Comparison of ENCODE assay signal across 1 cellular context in the genomic region with DNA sequence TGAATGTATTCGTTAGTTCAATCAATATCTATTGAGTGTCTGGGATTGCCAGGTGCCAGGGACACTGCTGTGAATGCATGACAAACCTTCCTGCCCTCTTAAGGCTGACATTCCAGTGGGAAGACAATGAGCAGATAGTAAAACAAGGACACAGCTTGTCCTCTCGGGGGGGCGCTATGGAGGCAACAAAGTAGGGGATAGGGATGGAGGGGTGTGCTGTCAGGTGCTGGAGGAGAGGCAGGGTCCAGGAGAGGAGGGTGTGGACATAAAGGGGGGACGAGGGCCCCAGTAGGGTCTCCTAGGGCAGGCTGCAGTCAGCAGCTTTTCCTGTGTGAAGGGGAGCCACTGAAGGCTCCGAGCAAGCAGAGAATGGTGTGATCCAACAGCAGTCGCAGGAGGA.
TF ChIP-seq lines count a peak whose summit lies in the region.

No MANE protein-coding gene starts in this region.

TF ChIP-seq in GM23338, 12 proteins besides CTCF, POLR2A, EP300 and RAD21 (continued from another document):
- TF ChIP-seq, protein P1, sequence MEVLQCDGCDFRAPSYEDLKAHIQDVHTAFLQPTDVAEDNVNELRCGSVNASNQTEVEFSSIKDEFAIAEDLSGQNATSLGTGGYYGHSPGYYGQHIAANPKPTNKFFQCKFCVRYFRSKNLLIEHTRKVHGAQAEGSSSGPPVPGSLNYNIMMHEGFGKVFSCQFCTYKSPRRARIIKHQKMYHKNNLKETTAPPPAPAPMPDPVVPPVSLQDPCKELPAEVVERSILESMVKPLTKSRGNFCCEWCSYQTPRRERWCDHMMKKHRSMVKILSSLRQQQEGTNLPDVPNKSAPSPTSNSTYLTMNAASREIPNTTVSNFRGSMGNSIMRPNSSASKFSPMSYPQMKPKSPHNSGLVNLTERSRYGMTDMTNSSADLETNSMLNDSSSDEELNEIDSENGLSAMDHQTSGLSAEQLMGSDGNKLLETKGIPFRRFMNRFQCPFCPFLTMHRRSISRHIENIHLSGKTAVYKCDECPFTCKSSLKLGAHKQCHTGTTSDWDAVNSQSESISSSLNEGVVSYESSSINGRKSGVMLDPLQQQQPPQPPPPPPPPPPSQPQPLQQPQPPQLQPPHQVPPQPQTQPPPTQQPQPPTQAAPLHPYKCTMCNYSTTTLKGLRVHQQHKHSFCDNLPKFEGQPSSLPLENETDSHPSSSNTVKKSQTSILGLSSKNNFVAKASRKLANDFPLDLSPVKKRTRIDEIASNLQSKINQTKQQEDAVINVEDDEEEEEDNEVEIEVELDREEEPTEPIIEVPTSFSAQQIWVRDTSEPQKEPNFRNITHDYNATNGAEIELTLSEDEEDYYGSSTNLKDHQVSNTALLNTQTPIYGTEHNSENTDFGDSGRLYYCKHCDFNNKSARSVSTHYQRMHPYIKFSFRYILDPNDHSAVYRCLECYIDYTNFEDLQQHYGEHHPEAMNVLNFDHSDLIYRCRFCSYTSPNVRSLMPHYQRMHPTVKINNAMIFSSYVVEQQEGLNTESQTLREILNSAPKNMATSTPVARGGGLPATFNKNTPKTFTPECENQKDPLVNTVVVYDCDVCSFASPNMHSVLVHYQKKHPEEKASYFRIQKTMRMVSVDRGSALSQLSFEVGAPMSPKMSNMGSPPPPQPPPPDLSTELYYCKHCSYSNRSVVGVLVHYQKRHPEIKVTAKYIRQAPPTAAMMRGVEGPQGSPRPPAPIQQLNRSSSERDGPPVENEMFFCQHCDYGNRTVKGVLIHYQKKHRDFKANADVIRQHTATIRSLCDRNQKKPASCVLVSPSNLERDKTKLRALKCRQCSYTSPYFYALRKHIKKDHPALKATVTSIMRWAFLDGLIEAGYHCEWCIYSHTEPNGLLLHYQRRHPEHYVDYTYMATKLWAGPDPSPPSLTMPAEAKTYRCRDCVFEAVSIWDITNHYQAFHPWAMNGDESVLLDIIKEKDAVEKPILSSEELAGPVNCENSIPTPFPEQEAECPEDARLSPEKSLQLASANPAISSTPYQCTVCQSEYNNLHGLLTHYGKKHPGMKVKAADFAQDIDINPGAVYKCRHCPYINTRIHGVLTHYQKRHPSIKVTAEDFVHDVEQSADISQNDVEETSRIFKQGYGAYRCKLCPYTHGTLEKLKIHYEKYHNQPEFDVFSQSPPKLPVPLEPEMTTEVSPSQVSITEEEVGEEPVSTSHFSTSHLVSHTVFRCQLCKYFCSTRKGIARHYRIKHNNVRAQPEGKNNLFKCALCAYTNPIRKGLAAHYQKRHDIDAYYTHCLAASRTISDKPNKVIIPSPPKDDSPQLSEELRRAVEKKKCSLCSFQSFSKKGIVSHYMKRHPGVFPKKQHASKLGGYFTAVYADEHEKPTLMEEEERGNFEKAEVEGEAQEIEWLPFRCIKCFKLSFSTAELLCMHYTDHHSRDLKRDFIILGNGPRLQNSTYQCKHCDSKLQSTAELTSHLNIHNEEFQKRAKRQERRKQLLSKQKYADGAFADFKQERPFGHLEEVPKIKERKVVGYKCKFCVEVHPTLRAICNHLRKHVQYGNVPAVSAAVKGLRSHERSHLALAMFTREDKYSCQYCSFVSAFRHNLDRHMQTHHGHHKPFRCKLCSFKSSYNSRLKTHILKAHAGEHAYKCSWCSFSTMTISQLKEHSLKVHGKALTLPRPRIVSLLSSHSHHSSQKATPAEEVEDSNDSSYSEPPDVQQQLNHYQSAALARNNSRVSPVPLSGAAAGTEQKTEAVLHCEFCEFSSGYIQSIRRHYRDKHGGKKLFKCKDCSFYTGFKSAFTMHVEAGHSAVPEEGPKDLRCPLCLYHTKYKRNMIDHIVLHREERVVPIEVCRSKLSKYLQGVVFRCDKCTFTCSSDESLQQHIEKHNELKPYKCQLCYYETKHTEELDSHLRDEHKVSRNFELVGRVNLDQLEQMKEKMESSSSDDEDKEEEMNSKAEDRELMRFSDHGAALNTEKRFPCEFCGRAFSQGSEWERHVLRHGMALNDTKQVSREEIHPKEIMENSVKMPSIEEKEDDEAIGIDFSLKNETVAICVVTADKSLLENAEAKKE (CRISPR knock-in tag; IDR thresholded peaks at IDR 0.05) = no peak
- no peak for TF ChIP-seq ZNF114 (CRISPR knock-in tag; IDR thresholded peaks at IDR 0.05)
- TF ChIP-seq CREB1 (CRISPR knock-in tag; IDR thresholded peaks at IDR 0.05; ENCODE audit: low read depth) = no peak
